In the genomic region with DNA sequence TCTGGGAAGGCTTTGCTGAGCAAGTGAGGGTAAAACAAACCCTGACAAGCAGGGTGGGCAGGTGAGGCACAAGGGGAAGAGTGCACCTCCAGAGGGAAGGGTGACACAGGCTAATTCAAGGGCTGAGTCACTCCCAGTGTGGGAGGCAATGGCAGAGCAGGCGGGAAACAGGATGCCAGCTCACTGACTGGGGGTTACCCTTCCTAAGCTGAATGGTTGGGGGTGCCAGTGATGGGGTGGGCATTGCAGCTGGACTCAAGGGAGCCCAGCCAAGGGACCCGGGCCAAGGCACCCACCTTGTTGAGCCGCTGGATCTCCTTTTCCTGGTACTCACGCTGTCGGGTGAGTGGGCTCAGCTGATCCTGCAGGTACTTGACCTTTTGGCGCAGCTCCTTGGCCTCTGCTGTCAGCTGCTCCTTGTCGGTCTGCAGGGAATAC, we compare ENCODE assay signal across 9 cellular contexts. TPM values are rescaled to one million over a fixed set of nuclear protein-coding genes. Genes with fewer than 3 reads are reported as not detected.
DNase-seq lines count a peak whose midpoint lies in the region; ATAC-seq and TF ChIP-seq lines count a peak whose summit lies in the region.
"Had no signal": no experiment of that assay in that cellular context is flagged by ENCODE, and none has a peak within 500 bp of the region (broad histone marks: within the 10 kb centered on the region; RNA-seq: fewer than 3 reads in every experiment).

No MANE protein-coding gene starts in this region.

- peak; percentile 75 for DNase-seq in kidney tubule cell (ENCODE audit: low spot score)
- peak; percentile 8 for DNase-seq in stimulated activated CD8-positive, alpha-beta memory T cell treated with anti-CD3 and anti-CD28 coated beads, Interleukin-4, amount 100 ng/mL, for 24 hours (ENCODE audit: low read depth)
- no peak for DNase-seq in immature natural killer cell
- no peak for DNase-seq in cerebellar cortex (ENCODE audit: low spot score)
- no peak for DNase-seq in NCI-H524 (lab: John Stamatoyannopoulos, UW)
- DNase-seq: activated CD4-positive, CD25-positive, alpha-beta regulatory T cell had no signal

- no peak for TF ChIP-seq CTCF in HEK293 (tag by site-specific recombination; IDR thresholded peaks at IDR 0.05)

- POLR2A ChIA-PET in HEK293 (lab: Yijun Ruan, JAX): no interaction called here

- no peak overlapping the region for H3K27ac ChIP-seq in HEK293 (ENCODE audit: extremely low read depth, low read depth, low read length)

- H3K4me3 Mint-ChIP-seq in activated naive CD4-positive, alpha-beta T cell treated with anti-CD3 and anti-CD28 coated beads, Interleukin-2, amount 50 U/mL, for 24 hours: no peak overlapping the region
- H3K4me3 Mint-ChIP-seq in immature natural killer cell: no peak overlapping the region

- H3K27me3 Mint-ChIP-seq in activated naive CD4-positive, alpha-beta T cell treated with anti-CD3 and anti-CD28 coated beads, Interleukin-2, amount 50 U/mL, for 24 hours: no peaks in the 10 kb centered on the region
- peaks cover 0 to 13% (median 2%) of the 10 kb centered on the region in 3 donors for H3K27me3 Mint-ChIP-seq in immature natural killer cell (ENCODE audit: low read depth in 3 of 3)

- ATAC-seq in GM18867 (IDR thresholded peaks at IDR 0.05; ENCODE audit: unreplicated experiment): no peak

- peaks cover 23% of the 10 kb centered on the region for H3K36me3 Mint-ChIP-seq in activated naive CD4-positive, alpha-beta T cell treated with anti-CD3 and anti-CD28 coated beads, Interleukin-2, amount 50 U/mL, for 24 hours
- peaks cover 19 to 61% (median 28%) of the 10 kb centered on the region in 3 donors for H3K36me3 Mint-ChIP-seq in immature natural killer cell

- H3K4me3 ChIP-seq in HEK293 (ENCODE audit: low read depth, low read length): no peak overlapping the region

- H3K36me3 ChIP-seq in HEK293 (ENCODE audit: control insufficient read depth in 2 of 2, insufficient read depth in 1 of 2, low read length in 2 of 2): peaks cover 14 to 86% of the 10 kb centered on the region in 2 experiments; a peak in 2 of 3 replicates

- CTCF ChIA-PET in HEK293 (lab: Yijun Ruan, JAX): interaction anchor here (0.7 to 3.3 kb wide), 2 partner anchors 9 to 269 kb away, joined by 4 to 15 read pairs; no protein-coding TSS in a partner anchor

- 0 out of 2 replicates have a peak, but pooled peaks cover 3% of the 10 kb centered on the region for H3K4me1 ChIP-seq in HEK293 (ENCODE audit: control insufficient read depth, insufficient read depth, low read length)

- H3K9me3 ChIP-seq in HEK293 (ENCODE audit: control insufficient read depth, insufficient read depth, low read depth, low read length): no peaks in the 10 kb centered on the region

- peak overlapping the region; percentile 74 for H3K27ac Mint-ChIP-seq in activated naive CD4-positive, alpha-beta T cell treated with anti-CD3 and anti-CD28 coated beads, Interleukin-2, amount 50 U/mL, for 24 hours
- peak overlapping the region in 1 of 6 donors; percentile 62 for H3K27ac Mint-ChIP-seq in immature natural killer cell

- H3K4me1 Mint-ChIP-seq in activated naive CD4-positive, alpha-beta T cell treated with anti-CD3 and anti-CD28 coated beads, Interleukin-2, amount 50 U/mL, for 24 hours: peaks cover 7% of the 10 kb centered on the region
- no peaks in the 10 kb centered on the region for H3K4me1 Mint-ChIP-seq in immature natural killer cell

- no peaks in the 10 kb centered on the region for H3K9me3 Mint-ChIP-seq in activated naive CD4-positive, alpha-beta T cell treated with anti-CD3 and anti-CD28 coated beads, Interleukin-2, amount 50 U/mL, for 24 hours
- no peaks in the 10 kb centered on the region for H3K9me3 Mint-ChIP-seq in immature natural killer cell

TF ChIP-seq in HEK293, 187 proteins besides CTCF, POLR2A, EP300 and RAD21:
- TF ChIP-seq, protein P1, sequence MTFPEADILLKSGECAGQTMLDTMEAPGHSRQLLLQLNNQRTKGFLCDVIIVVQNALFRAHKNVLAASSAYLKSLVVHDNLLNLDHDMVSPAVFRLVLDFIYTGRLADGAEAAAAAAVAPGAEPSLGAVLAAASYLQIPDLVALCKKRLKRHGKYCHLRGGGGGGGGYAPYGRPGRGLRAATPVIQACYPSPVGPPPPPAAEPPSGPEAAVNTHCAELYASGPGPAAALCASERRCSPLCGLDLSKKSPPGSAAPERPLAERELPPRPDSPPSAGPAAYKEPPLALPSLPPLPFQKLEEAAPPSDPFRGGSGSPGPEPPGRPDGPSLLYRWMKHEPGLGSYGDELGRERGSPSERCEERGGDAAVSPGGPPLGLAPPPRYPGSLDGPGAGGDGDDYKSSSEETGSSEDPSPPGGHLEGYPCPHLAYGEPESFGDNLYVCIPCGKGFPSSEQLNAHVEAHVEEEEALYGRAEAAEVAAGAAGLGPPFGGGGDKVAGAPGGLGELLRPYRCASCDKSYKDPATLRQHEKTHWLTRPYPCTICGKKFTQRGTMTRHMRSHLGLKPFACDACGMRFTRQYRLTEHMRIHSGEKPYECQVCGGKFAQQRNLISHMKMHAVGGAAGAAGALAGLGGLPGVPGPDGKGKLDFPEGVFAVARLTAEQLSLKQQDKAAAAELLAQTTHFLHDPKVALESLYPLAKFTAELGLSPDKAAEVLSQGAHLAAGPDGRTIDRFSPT (tag by site-specific recombination; IDR thresholded peaks at IDR 0.05): no peak
- TF ChIP-seq, protein P2, sequence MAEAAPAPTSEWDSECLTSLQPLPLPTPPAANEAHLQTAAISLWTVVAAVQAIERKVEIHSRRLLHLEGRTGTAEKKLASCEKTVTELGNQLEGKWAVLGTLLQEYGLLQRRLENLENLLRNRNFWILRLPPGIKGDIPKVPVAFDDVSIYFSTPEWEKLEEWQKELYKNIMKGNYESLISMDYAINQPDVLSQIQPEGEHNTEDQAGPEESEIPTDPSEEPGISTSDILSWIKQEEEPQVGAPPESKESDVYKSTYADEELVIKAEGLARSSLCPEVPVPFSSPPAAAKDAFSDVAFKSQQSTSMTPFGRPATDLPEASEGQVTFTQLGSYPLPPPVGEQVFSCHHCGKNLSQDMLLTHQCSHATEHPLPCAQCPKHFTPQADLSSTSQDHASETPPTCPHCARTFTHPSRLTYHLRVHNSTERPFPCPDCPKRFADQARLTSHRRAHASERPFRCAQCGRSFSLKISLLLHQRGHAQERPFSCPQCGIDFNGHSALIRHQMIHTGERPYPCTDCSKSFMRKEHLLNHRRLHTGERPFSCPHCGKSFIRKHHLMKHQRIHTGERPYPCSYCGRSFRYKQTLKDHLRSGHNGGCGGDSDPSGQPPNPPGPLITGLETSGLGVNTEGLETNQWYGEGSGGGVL (tag by site-specific recombination; IDR thresholded peaks at IDR 0.05): no peak
- no peak for TF ChIP-seq ZFP3 (tag by site-specific recombination; IDR thresholded peaks at IDR 0.05; ENCODE audit: low read depth)
- peak; percentile 32; the same call in 1 of the 2 replicates for TF ChIP-seq EGR2 (tag by site-specific recombination; IDR thresholded peaks at IDR 0.05; ENCODE audit: low read depth)
- TF ChIP-seq GLIS1 (tag by site-specific recombination; IDR thresholded peaks at IDR 0.05): 0 out of 2 replicates have a peak, but pooled peaks have one; percentile 6
- TF ChIP-seq ZFHX2 (tag by site-specific recombination; conservative IDR thresholded peaks at IDR 0.05): peak; percentile 44; the same call in 1 of the 2 replicates

RNA-seq across cellular contexts. Expression of a gene that starts 18.4 kb away (rescaled TPM):
- under 1 TPM in 1 of 3 donors, not detected in 2; 0.96 TPM for polyA plus RNA-seq in immature natural killer cell

RNA-seq across cellular contexts. Expression of a gene that starts 42.0 kb away (rescaled TPM):
- 10 to 100 TPM; 21.8 to 62.4 (median 40.2) TPM for polyA plus RNA-seq in immature natural killer cell

Comparison
In these comparisons a context has a peak if more than half of its experiments do, and no peak if none do; other contexts are left out.
1. DNase-seq: peak in kidney tubule cell (single experiment) and stimulated activated CD8-positive, alpha-beta memory T cell treated with anti-CD3 and anti-CD28 coated beads, Interleukin-4, amount 100 ng/mL, for 24 hours (single experiment); none in immature natural killer cell (0 of 3), cerebellar cortex (single experiment) and NCI-H524 (0 of 2).